Comparison of ENCODE assay signal across 23 cellular contexts in genomic region chr12:27906127-27906500, GRCh38.
DNase-seq lines count a peak whose midpoint lies in the region; TF ChIP-seq lines count a peak whose summit lies in the region.
"Had no signal": no experiment of that assay in that cellular context is flagged by ENCODE, and none has a peak within 500 bp of the region (broad histone marks: within the 10 kb centered on the region; RNA-seq: fewer than 3 reads in every experiment).

No MANE protein-coding gene starts in this region.

- no peak overlapping the region for H3K4me3 ChIP-seq in mammary epithelial cell (replicated peaks in 1 of 3; ENCODE audit: insufficient read depth in 1 of 3, low read depth in 2 of 3, low read length in 3 of 3)
- no peak overlapping the region for H3K4me3 ChIP-seq in breast epithelium
- no peak overlapping the region for H3K4me3 ChIP-seq in SJSA1
- H3K4me3 ChIP-seq in esophagus muscularis mucosa: no peak overlapping the region
- H3K4me3 ChIP-seq: pancreas had no signal

- CTCF ChIA-PET in mammary epithelial cell (lab: Charles Lee; ENCODE audit: low non-redundant PET): no interaction called here

- peak overlapping the region; percentile 41 for H2AFZ ChIP-seq in mammary epithelial cell (ENCODE audit: low read depth, low read length)

- H3K9me3 ChIP-seq in mammary epithelial cell (replicated peaks; ENCODE audit: insufficient read depth, low read length) (no peaks in the 10 kb centered on the region), breast epithelium (no peaks in the 10 kb centered on the region), SJSA1 (replicated peaks) (no peaks in the 10 kb centered on the region), esophagus muscularis mucosa (no peaks in the 10 kb centered on the region)
- H3K9me3 ChIP-seq: pancreas, SK-N-SH had no signal

- H3K9ac ChIP-seq in mammary epithelial cell (ENCODE audit: insufficient read depth, low read length): no peak overlapping the region
- H3K9ac ChIP-seq: KMS-11, SK-N-SH had no signal

- TF ChIP-seq CTCF in mammary epithelial cell (conservative IDR thresholded peaks at IDR 0.05 in 1 of 2, IDR thresholded peaks at IDR 0.05 in 1 of 2; ENCODE audit: extremely low read depth in 1 of 2, insufficient read depth in 1 of 2, low read depth in 1 of 2, low read length in 2 of 2) (no peak), breast epithelium (IDR thresholded peaks at IDR 0.05) (no peak), esophagus muscularis mucosa (IDR thresholded peaks at IDR 0.05) (no peak)

- H3K27ac ChIP-seq in mammary epithelial cell (ENCODE audit: insufficient read depth, low read depth, low read length) (no peak overlapping the region), breast epithelium (no peak overlapping the region), SJSA1 (peak overlapping the region; percentile 73), esophagus muscularis mucosa (replicated peaks in 1 of 4) (no peak overlapping the region)
- H3K27ac ChIP-seq: KMS-11, pancreas had no signal

- no peaks in the 10 kb centered on the region for H3K79me2 ChIP-seq in mammary epithelial cell (ENCODE audit: insufficient read depth, low read length)

- H3K27me3 ChIP-seq in mammary epithelial cell (ENCODE audit: insufficient read depth, low read length) (no peaks in the 10 kb centered on the region), breast epithelium (no peaks in the 10 kb centered on the region), SJSA1 (replicated peaks) (no peaks in the 10 kb centered on the region), esophagus muscularis mucosa (no peaks in the 10 kb centered on the region)
- H3K27me3 ChIP-seq: pancreas had no signal

- TF ChIP-seq POLR2A in breast epithelium (IDR thresholded peaks at IDR 0.05): no peak
- TF ChIP-seq POLR2A in esophagus muscularis mucosa (IDR thresholded peaks at IDR 0.05; ENCODE audit: low read depth): no peak

- in situ Hi-C loops in mammary epithelial cell (cut with MboI; ENCODE audit: low sequenced_read_pairs in 2 of 2): no loop called here

- BruUV-seq in mammary epithelial cell (replicated peaks; lab: Mats Ljungman, UMichigan): no TSS peak

- peak; percentile 14 for DNase-seq in mammary epithelial cell
- no peak for DNase-seq in breast epithelium (ENCODE audit: low spot score in 2 of 2)
- peak in 1 of 2 experiments; percentile 29 for DNase-seq in SJSA1 (ENCODE audit: low read depth in 1 of 2, low spot score in 2 of 2)
- DNase-seq in esophagus muscularis mucosa (ENCODE audit: extremely low spot score): peak; percentile 83
- no peak for DNase-seq in NCI-H524 (lab: John Stamatoyannopoulos, UW)
- DNase-seq in GM19238 (ENCODE audit: insufficient read length, low spot score): no peak
- no peak for DNase-seq in effector CD8-positive, alpha-beta T cell (lab: John Stamatoyannopoulos, UW)
- no peak for DNase-seq in NCI-H748 treated with DMSO at 0.1 percent for 48 hours (lab: John Stamatoyannopoulos, UW)
- DNase-seq: 8988T; activated CD4-positive, alpha-beta T cell treated with anti-CD3 and anti-CD28 coated beads for 48 hours; activated CD8-positive, alpha-beta memory T cell treated with anti-CD3 and anti-CD28 coated beads for 24 hours; activated effector memory CD4-positive, alpha-beta T cell treated with Interleukin-2 at 50 U/mL for 16 hours; CD4-positive, alpha-beta T cell; head of caudate nucleus; NCI-H1436 treated with DMSO at 0.1 percent for 48 hours; NCI-H345; NCI-H774; pancreas; right cardiac atrium; SK-N-SH; stimulated activated CD4-positive, alpha-beta T cell treated with anti-CD3 and anti-CD28 coated beads, Interleukin-2, amount 100 ng/mL, for 48 hours; substantia nigra had no signal

- no peak overlapping the region for H3K4me2 ChIP-seq in mammary epithelial cell (ENCODE audit: insufficient read depth, low read depth, low read length)
- H3K4me2 ChIP-seq: KMS-11, SK-N-SH had no signal

- dilution Hi-C loops in mammary epithelial cell (cut with HindIII; ENCODE audit: low sequenced_read_pairs): loop anchor here (25.0 kb wide), 1 partner anchor 169 kb away; no protein-coding TSS in a partner anchor

- intact Hi-C loops in mammary epithelial cell (cut with micrococcal nuclease) (loop anchor here (2.0 kb wide), 1 partner anchor 19 kb away; no protein-coding TSS in a partner anchor), breast epithelium (cut with DNase I; ENCODE audit: low total_unique reads) (no loop called here), esophagus muscularis mucosa (cut with DNase I) (no loop called here)

- H3K4me1 ChIP-seq in mammary epithelial cell (ENCODE audit: insufficient read depth, low read length) (peaks cover 9% of the 10 kb centered on the region), breast epithelium (no peaks in the 10 kb centered on the region), SJSA1 (replicated peaks) (peaks cover 27% of the 10 kb centered on the region), esophagus muscularis mucosa (no peaks in the 10 kb centered on the region)
- H3K4me1 ChIP-seq: pancreas had no signal

- 40% methylated on average over 3 of the region's 3 CpGs for WGBS in mammary epithelial cell (ENCODE audit: low coverage, missing lambda C conversion rate)
- 88% methylated on average over 3 of the region's 3 CpGs for WGBS in esophagus muscularis mucosa

- H3K36me3 ChIP-seq in mammary epithelial cell (ENCODE audit: insufficient read depth, low read length): no peaks in the 10 kb centered on the region
- no peaks in the 10 kb centered on the region for H3K36me3 ChIP-seq in breast epithelium
- H3K36me3 ChIP-seq in SJSA1: no peaks in the 10 kb centered on the region
- H3K36me3 ChIP-seq in esophagus muscularis mucosa: no peaks in the 10 kb centered on the region
- H3K36me3 ChIP-seq: pancreas had no signal

- H4K20me1 ChIP-seq in mammary epithelial cell (ENCODE audit: insufficient read depth, low read length): no peaks in the 10 kb centered on the region

- no peak for TF ChIP-seq EP300 in esophagus muscularis mucosa (IDR thresholded peaks at IDR 0.05)

Comparison
In these comparisons a context has a peak if more than half of its experiments do, and no peak if none do; other contexts are left out.
1. DNase-seq: peak in mammary epithelial cell (single experiment) and esophagus muscularis mucosa (single experiment); none in breast epithelium (0 of 2), NCI-H524 (0 of 2), GM19238 (single experiment), effector CD8-positive, alpha-beta T cell (single experiment) and NCI-H748 treated with DMSO at 0.1 percent for 48 hours (single experiment).